ENCODE assay signal across 18 cellular contexts in the genomic region with DNA sequence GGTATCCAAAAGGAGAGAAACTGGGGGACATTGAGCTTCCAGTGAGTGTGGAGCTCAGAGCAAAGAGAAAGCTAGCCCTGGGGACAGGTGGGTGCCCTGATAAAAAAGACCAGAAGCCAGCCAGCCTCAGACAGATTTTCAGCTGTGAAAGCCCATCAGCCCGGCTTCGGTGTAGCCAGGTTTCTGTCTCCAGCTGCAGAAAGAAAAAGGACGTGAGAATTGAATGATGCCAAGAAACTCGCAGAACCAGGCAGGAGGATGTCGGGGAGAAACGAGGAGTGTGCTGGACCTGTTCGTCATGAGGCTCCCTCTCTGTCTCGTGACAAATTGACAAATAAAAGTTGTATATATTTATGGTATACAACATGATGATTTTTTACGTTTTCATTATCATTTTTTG.
"Had no signal": no experiment of that assay in that cellular context is flagged by ENCODE, and none has a peak within 500 bp of the region (broad histone marks: within the 10 kb centered on the region; RNA-seq: fewer than 3 reads in every experiment).

No MANE protein-coding gene starts in this region.

- H3K4me3 ChIP-seq: coronary artery, dorsolateral prefrontal cortex, esophagus muscularis mucosa, gastroesophageal sphincter, heart right ventricle, left lung, lower lobe of right lung, mucosa of descending colon had no signal

- H3K27ac Mint-ChIP-seq: mesothelial cell of epicardium had no signal

- DNase-seq: dermis blood vessel endothelial cell; effector CD4-positive, alpha-beta T cell; effector memory CD4-positive, alpha-beta T cell; foreskin keratinocyte; heart right ventricle; hippocampal formation; left cardiac atrium; left lung; left ventricle myocardium superior; lower lobe of right lung; mesenchymal stem cell; mucosa of descending colon; naive B cell had no signal

- ATAC-seq: foreskin keratinocyte, gastroesophageal sphincter, heart right ventricle, left cardiac atrium, left lung, left ventricle myocardium superior, lower lobe of right lung, mucosa of descending colon had no signal

- H3K27ac ChIP-seq: coronary artery, dorsolateral prefrontal cortex, esophagus muscularis mucosa, foreskin keratinocyte, gastroesophageal sphincter, heart right ventricle, left lung, lower lobe of right lung had no signal

- H3K9me3 ChIP-seq: esophagus muscularis mucosa, gastroesophageal sphincter, heart right ventricle, lower lobe of right lung, mucosa of descending colon had no signal

- H3K4me1 ChIP-seq: esophagus muscularis mucosa, gastroesophageal sphincter, heart right ventricle, left lung, lower lobe of right lung had no signal

- H3K4me3 Mint-ChIP-seq: mesothelial cell of epicardium, naive B cell had no signal

- H3K27me3 ChIP-seq: foreskin keratinocyte had no signal

- H3K4me1 Mint-ChIP-seq: mesothelial cell of epicardium, naive B cell had no signal

- H3K27me3 Mint-ChIP-seq: naive B cell had no signal

- H3K36me3 Mint-ChIP-seq: mesothelial cell of epicardium, naive B cell had no signal

- H3K36me3 ChIP-seq: esophagus muscularis mucosa, gastroesophageal sphincter, heart right ventricle, left lung, lower lobe of right lung had no signal

- H3K9me3 Mint-ChIP-seq: mesothelial cell of epicardium had no signal
